ENCODE assay signal across 16 cellular contexts in genomic region chr1:113275691-113276090, GRCh38.
DNase-seq lines count a peak whose midpoint lies in the region; ATAC-seq and TF ChIP-seq lines count a peak whose summit lies in the region.
"Had no signal": no experiment of that assay in that cellular context is flagged by ENCODE, and none has a peak within 500 bp of the region (broad histone marks: within the 10 kb centered on the region; RNA-seq: fewer than 3 reads in every experiment).

No MANE protein-coding gene starts in this region.

- no peak overlapping the region for H3K4ac ChIP-seq in mesendoderm (ENCODE audit: low read depth, low read length)

- H3K4me3 ChIP-seq in GM23338 (no peak overlapping the region), endodermal cell (ENCODE audit: low read length) (peak overlapping the region; percentile 7), mesendoderm (ENCODE audit: low read length) (no peak overlapping the region), thyroid gland (replicated peaks in 1 of 3) (no peak overlapping the region)
- H3K4me3 ChIP-seq: HAP-1 had no signal

- H3K23ac ChIP-seq in mesendoderm (ENCODE audit: low read length): no peak overlapping the region

- ATAC-seq in GM23338 (peak; percentile 34; the same call in 2 of the 3 replicates), HG03521 (IDR thresholded peaks at IDR 0.05; ENCODE audit: unreplicated experiment) (no peak), HG02571 (IDR thresholded peaks at IDR 0.05; ENCODE audit: unreplicated experiment) (no peak)

- H3K56ac ChIP-seq in mesendoderm (ENCODE audit: low read length): no peak overlapping the region

- no peak for TF ChIP-seq POLR2A in thyroid gland (IDR thresholded peaks at IDR 0.05)

- no peaks in the 10 kb centered on the region for H3K36me3 Mint-ChIP-seq in GM23338 (ENCODE audit: low read depth)
- H3K36me3 Mint-ChIP-seq in endodermal cell (ENCODE audit: low read depth): no peaks in the 10 kb centered on the region
- H3K36me3 Mint-ChIP-seq: CD4-positive, CD25-positive, alpha-beta regulatory T cell; CD8-positive, alpha-beta memory T cell had no signal

- 80 to 100% methylated on average over 1 to 2 of the region's 2 CpGs for WGBS in endodermal cell (ENCODE audit: insufficient coverage in 1 of 2, insufficient read length in 1 of 2), 2 experiments
- no CpG with 5 or more reads among the region's 2 CpGs for WGBS in mesendoderm (ENCODE audit: extremely low coverage, insufficient coverage, low lambda C conversion rate)
- 58 to 71% methylated on average over 2 of the region's 2 CpGs for WGBS in thyroid gland, 2 donors

- no peaks in the 10 kb centered on the region for H3K9me3 Mint-ChIP-seq in GM23338
- no peaks in the 10 kb centered on the region for H3K9me3 Mint-ChIP-seq in endodermal cell
- H3K9me3 Mint-ChIP-seq: CD8-positive, alpha-beta memory T cell had no signal

- H4K5ac ChIP-seq in mesendoderm (ENCODE audit: low read length): no peak overlapping the region

- H3K18ac ChIP-seq in mesendoderm (ENCODE audit: low read length): no peak overlapping the region

- no peak overlapping the region for H4K8ac ChIP-seq in mesendoderm (ENCODE audit: low read depth, low read length)

- H2AFZ ChIP-seq in GM23338: no peak overlapping the region

- H3K36me3 ChIP-seq in GM23338 (ENCODE audit: insufficient read depth) (no peaks in the 10 kb centered on the region), endodermal cell (ENCODE audit: control insufficient read depth, insufficient read depth, low read length) (no peaks in the 10 kb centered on the region), mesendoderm (ENCODE audit: control insufficient read depth, insufficient read depth, low read length) (no peaks in the 10 kb centered on the region), thyroid gland (no peaks in the 10 kb centered on the region)
- H3K36me3 ChIP-seq: BE2C, HAP-1 had no signal

- H2AK5ac ChIP-seq in mesendoderm (ENCODE audit: low read length): no peak overlapping the region

- H3K9ac ChIP-seq in endodermal cell (ENCODE audit: extremely low read depth, low read length, poor library complexity, severe bottlenecking) (peak overlapping the region; percentile 4), mesendoderm (ENCODE audit: low read length) (no peak overlapping the region)

- no peak overlapping the region for H2BK120ac ChIP-seq in mesendoderm (ENCODE audit: low read depth, low read length)

- no peak overlapping the region for H2BK15ac ChIP-seq in mesendoderm (replicated peaks; ENCODE audit: low read depth)

- H3K4me1 Mint-ChIP-seq in GM23338 (peaks cover 11% of the 10 kb centered on the region), endodermal cell (peaks cover 42% of the 10 kb centered on the region)
- H3K4me1 Mint-ChIP-seq: CD4-positive, CD25-positive, alpha-beta regulatory T cell; CD8-positive, alpha-beta memory T cell had no signal

- H3K4me1 ChIP-seq in GM23338 (ENCODE audit: insufficient read depth) (peaks cover 17% of the 10 kb centered on the region), endodermal cell (ENCODE audit: control insufficient read depth, insufficient read depth, low read length) (peaks cover 24% of the 10 kb centered on the region), mesendoderm (ENCODE audit: control insufficient read depth, low read depth, low read length) (peaks cover 13% of the 10 kb centered on the region), thyroid gland (peaks cover 43 to 52% of the 10 kb centered on the region in 2 donors)
- H3K4me1 ChIP-seq: HAP-1 had no signal

- no peak for TF ChIP-seq CTCF in GM23338 (conservative IDR thresholded peaks at IDR 0.05; ENCODE audit: low read depth in 2 of 2)
- no peak for TF ChIP-seq CTCF in endodermal cell (conservative IDR thresholded peaks at IDR 0.05)
- TF ChIP-seq CTCF in thyroid gland (IDR thresholded peaks at IDR 0.05): no peak

- no peaks in the 10 kb centered on the region for H3K79me1 ChIP-seq in mesendoderm (ENCODE audit: low read length)

- no peak overlapping the region for H2BK5ac ChIP-seq in mesendoderm (ENCODE audit: low read length)

- no peak overlapping the region for H3K27ac ChIP-seq in GM23338 (ENCODE audit: low read depth)
- H3K27ac ChIP-seq in endodermal cell (ENCODE audit: low read depth, low read length): no peak overlapping the region
- no peak overlapping the region for H3K27ac ChIP-seq in mesendoderm (ENCODE audit: low read depth, low read length)
- peak overlapping the region; percentile 63 to 87 (median 80) for H3K27ac ChIP-seq in thyroid gland

- H3K4me2 ChIP-seq in GM23338 (no peak overlapping the region), mesendoderm (ENCODE audit: low read length) (no peak overlapping the region)

- no peaks in the 10 kb centered on the region for H3K27me3 ChIP-seq in GM23338 (ENCODE audit: insufficient read depth)
- H3K27me3 ChIP-seq in endodermal cell (ENCODE audit: control insufficient read depth, insufficient read depth, low read length, poor library complexity, severe bottlenecking): no peaks in the 10 kb centered on the region
- no peaks in the 10 kb centered on the region for H3K27me3 ChIP-seq in mesendoderm (ENCODE audit: insufficient read depth, low read length, poor library complexity)
- no peaks in the 10 kb centered on the region for H3K27me3 ChIP-seq in thyroid gland
- H3K27me3 ChIP-seq: BE2C had no signal

- no peaks in the 10 kb centered on the region for H4K20me1 ChIP-seq in GM23338 (replicated peaks; ENCODE audit: insufficient read depth)

- H3K9me3 ChIP-seq in endodermal cell (ENCODE audit: control insufficient read depth, low read length) (no peaks in the 10 kb centered on the region), thyroid gland (no peaks in the 10 kb centered on the region)
- H3K9me3 ChIP-seq: BE2C, HAP-1 had no signal

- H3K27me3 Mint-ChIP-seq in GM23338 (ENCODE audit: insufficient read depth, low read depth, poor library complexity): no peaks in the 10 kb centered on the region
- peaks cover 2% of the 10 kb centered on the region for H3K27me3 Mint-ChIP-seq in endodermal cell (ENCODE audit: insufficient read depth)

- H3K27ac Mint-ChIP-seq in GM23338: no peak overlapping the region
- H3K27ac Mint-ChIP-seq in endodermal cell: no peak overlapping the region
- H3K27ac Mint-ChIP-seq: CD4-positive, CD25-positive, alpha-beta regulatory T cell; CD8-positive, alpha-beta memory T cell had no signal

- 0 out of 2 replicates have a peak, but pooled peaks cover 2% of the 10 kb centered on the region for H3F3A ChIP-seq in GM23338 (replicated peaks; ENCODE audit: low read depth)

- H3K79me2 ChIP-seq in GM23338 (replicated peaks; ENCODE audit: insufficient read depth) (no peaks in the 10 kb centered on the region), mesendoderm (ENCODE audit: control insufficient read depth, insufficient read depth, low read length) (no peaks in the 10 kb centered on the region)

- intact Hi-C loops in thyroid gland (cut with DNase I): no loop called here

- no peak overlapping the region for H3K4me3 Mint-ChIP-seq in GM23338
- H3K4me3 Mint-ChIP-seq in endodermal cell: no peak overlapping the region
- H3K4me3 Mint-ChIP-seq: CD4-positive, CD25-positive, alpha-beta regulatory T cell; CD8-positive, alpha-beta memory T cell had no signal

- DNase-seq in GM23338 (ENCODE audit: low spot score): no peak
- peak; percentile 61 for DNase-seq in endodermal cell
- DNase-seq in mesendoderm: peak; percentile 72
- DNase-seq in thyroid gland: no peak
- DNase-seq in NCI-H774 (lab: John Stamatoyannopoulos, UW): no peak
- DNase-seq: ACHN; BE2C; C1 segment of cervical spinal cord; CD4-positive, CD25-positive, alpha-beta regulatory T cell; CD8-positive, alpha-beta memory T cell; COR-L47; GDM1; IMR-90 had no signal

- H3K9me2 ChIP-seq in GM23338 (ENCODE audit: insufficient read depth): no peaks in the 10 kb centered on the region

TF ChIP-seq in GM23338, 12 proteins besides CTCF, POLR2A, EP300 and RAD21:
- TF ChIP-seq POLR2AphosphoS5 (IDR thresholded peaks at IDR 0.05; ENCODE audit: low read depth) (no peak), NANOG (IDR thresholded peaks at IDR 0.05; ENCODE audit: borderline replicate concordance) (no peak)

Comparison
In these comparisons a context has a peak if more than half of its experiments do, and no peak if none do; other contexts are left out.
1. DNase-seq: peak in endodermal cell (single experiment) and mesendoderm (single experiment); none in GM23338 (single experiment), thyroid gland (0 of 2) and NCI-H774 (single experiment).
2. H3K27ac ChIP-seq: peak in thyroid gland (3 of 3); none in GM23338 (single experiment), endodermal cell (single experiment) and mesendoderm (single experiment).